Comparison of ENCODE assay signal across 33 cellular contexts in the genomic region with DNA sequence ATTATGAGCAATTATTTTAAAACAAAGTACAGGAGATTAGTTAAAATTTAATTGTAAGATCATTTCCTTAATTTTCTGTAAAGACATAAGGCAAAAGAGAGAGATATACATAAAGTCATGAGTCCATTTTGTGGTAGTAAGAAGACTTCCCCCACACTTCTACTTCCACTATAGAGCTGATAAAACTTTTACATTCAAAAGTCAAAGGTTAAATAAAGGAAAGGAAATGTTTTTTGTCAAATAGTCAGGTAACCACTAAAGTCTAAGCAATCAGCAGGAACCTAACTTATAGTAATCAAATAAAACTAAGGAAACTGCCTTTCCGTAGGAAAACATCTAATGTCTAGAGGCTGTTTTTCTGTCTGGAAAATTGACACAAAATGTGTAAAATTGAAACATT.
"Had no signal": no experiment of that assay in that cellular context is flagged by ENCODE, and none has a peak within 500 bp of the region (broad histone marks: within the 10 kb centered on the region; RNA-seq: fewer than 3 reads in every experiment).

No MANE protein-coding gene starts in this region.

- H3K9me3 ChIP-seq: adrenal gland, body of pancreas, colonic mucosa, esophagus muscularis mucosa, mucosa of descending colon, neutrophil, ovary, psoas muscle, sigmoid colon, thyroid gland, upper lobe of left lung, vagina had no signal

- H3K4me1 ChIP-seq: foreskin keratinocyte, sigmoid colon, thyroid gland, vagina had no signal

- H3K4me3 ChIP-seq: adrenal gland, body of pancreas, cardiac muscle cell, colonic mucosa, dorsolateral prefrontal cortex, esophagus muscularis mucosa, mucosa of descending colon, ovary, psoas muscle, sigmoid colon, thyroid gland, upper lobe of left lung, vagina had no signal

- H3K27ac Mint-ChIP-seq: activated naive CD4-positive, alpha-beta T cell treated with anti-CD3 and anti-CD28 coated beads for 36 hours; activated naive CD8-positive, alpha-beta T cell treated with anti-CD3 and anti-CD28 coated beads for 36 hours; stimulated activated memory B cell treated with anti-CD40 and anti-IgM and Interleukin-4, amounts not matched to agents 10 μg/mL and 1 μg/mL and 100 μg/mL, for 72 hours; stimulated activated naive CD8-positive, alpha-beta T cell treated with anti-CD3 and anti-CD28 coated beads, Interleukin-15, amount 100 ng/mL, for 72 hours had no signal

- H3K27me3 Mint-ChIP-seq: activated naive CD8-positive, alpha-beta T cell treated with anti-CD3 and anti-CD28 coated beads for 36 hours; natural killer cell treated with Interleukin-12 subunit alpha and Interleukin-12 subunit beta and Interleukin-15 and Interleukin-18, amount 100 ng/mL, for 72 hours; stimulated activated memory B cell treated with anti-CD40 and anti-IgM and Interleukin-4, amounts not matched to agents 10 μg/mL and 1 μg/mL and 100 μg/mL, for 72 hours; stimulated activated naive CD8-positive, alpha-beta T cell treated with anti-CD3 and anti-CD28 coated beads, Interleukin-15, amount 100 ng/mL, for 72 hours had no signal

- H3K36me3 Mint-ChIP-seq: activated naive CD8-positive, alpha-beta T cell treated with anti-CD3 and anti-CD28 coated beads for 36 hours; natural killer cell treated with Interleukin-12 subunit alpha and Interleukin-12 subunit beta and Interleukin-15 and Interleukin-18, amount 100 ng/mL, for 72 hours; stimulated activated memory B cell treated with anti-CD40 and anti-IgM and Interleukin-4, amounts not matched to agents 10 μg/mL and 1 μg/mL and 100 μg/mL, for 72 hours had no signal

- H3K36me3 ChIP-seq: adrenal gland, cardiac muscle cell, colonic mucosa, esophagus muscularis mucosa, neutrophil, ovary, sigmoid colon, thyroid gland, upper lobe of left lung, vagina, WERI-Rb-1 had no signal

- H3K27ac ChIP-seq: adrenal gland, body of pancreas, cardiac muscle cell, colonic mucosa, dorsolateral prefrontal cortex, esophagus muscularis mucosa, foreskin keratinocyte, neutrophil, ovary, psoas muscle, sigmoid colon, thyroid gland, upper lobe of left lung, vagina, WERI-Rb-1 had no signal

- ATAC-seq: activated CD4-positive, CD25-positive, alpha-beta regulatory T cell treated with anti-CD3 and anti-CD28 coated beads, Interleukin-2, amount 50 U/mL, for 24 hours; body of pancreas; foreskin keratinocyte; left ventricle myocardium superior; natural killer cell treated with Interleukin-12 subunit alpha and Interleukin-12 subunit beta and Interleukin-15 and Interleukin-18, amount 100 ng/mL, for 72 hours; psoas muscle; stimulated activated memory B cell treated with anti-CD40 and anti-IgM and Interleukin-4, amounts not matched to agents 10 μg/mL and 1 μg/mL and 100 μg/mL, for 72 hours; stimulated activated naive CD8-positive, alpha-beta T cell treated with anti-CD3 and anti-CD28 coated beads, Interleukin-15, amount 100 ng/mL, for 72 hours had no signal

- DNase-seq: activated CD4-positive, alpha-beta T cell treated with anti-CD3 and anti-CD28 coated beads for 48 hours; activated CD4-positive, alpha-beta T cell treated with anti-CD3 and anti-CD28 coated beads, Interleukin-2, amount 50 U/mL, for 48 hours; activated CD8-positive, alpha-beta memory T cell treated with anti-CD3 and anti-CD28 coated beads for 24 hours; activated effector memory CD4-positive, alpha-beta T cell treated with Interleukin-2 at 50 U/mL for 16 hours; activated naive CD4-positive, alpha-beta T cell treated with anti-CD3 and anti-CD28 coated beads for 36 hours; activated naive CD8-positive, alpha-beta T cell treated with anti-CD3 and anti-CD28 coated beads for 36 hours; adrenal gland; aorta; body of pancreas; cerebellar nuclear complex; colonic mucosa; dorsolateral prefrontal cortex; effector memory CD4-positive, alpha-beta T cell; foreskin keratinocyte; left ventricle myocardium superior; mucosa of descending colon; ovary; psoas muscle; sigmoid colon; stimulated activated CD4-positive, alpha-beta T cell treated with anti-CD3 and anti-CD28 coated beads, Interleukin-1b, Interleukin-23, amount 100 ng/mL, for 48 hours; stimulated activated CD4-positive, alpha-beta T cell treated with anti-CD3 and anti-CD28 coated beads, Interleukin-4, amount 100 ng/mL, for 4 hours; stimulated activated CD8-positive, alpha-beta memory T cell treated with anti-CD3 and anti-CD28 coated beads, Interleukin-4, amount 100 ng/mL, for 48 hours; stimulated activated naive CD8-positive, alpha-beta T cell treated with anti-CD3 and anti-CD28 coated beads, Interleukin-15, amount 100 ng/mL, for 72 hours; thyroid gland; upper lobe of left lung; WERI-Rb-1 had no signal

- H3K9me3 Mint-ChIP-seq: activated naive CD4-positive, alpha-beta T cell treated with anti-CD3 and anti-CD28 coated beads for 36 hours; activated naive CD8-positive, alpha-beta T cell treated with anti-CD3 and anti-CD28 coated beads for 36 hours; natural killer cell treated with Interleukin-12 subunit alpha and Interleukin-12 subunit beta and Interleukin-15 and Interleukin-18, amount 100 ng/mL, for 72 hours; stimulated activated memory B cell treated with anti-CD40 and anti-IgM and Interleukin-4, amounts not matched to agents 10 μg/mL and 1 μg/mL and 100 μg/mL, for 72 hours; stimulated activated naive CD8-positive, alpha-beta T cell treated with anti-CD3 and anti-CD28 coated beads, Interleukin-15, amount 100 ng/mL, for 72 hours had no signal

- H3K4me3 Mint-ChIP-seq: activated naive CD4-positive, alpha-beta T cell treated with anti-CD3 and anti-CD28 coated beads for 36 hours; activated naive CD8-positive, alpha-beta T cell treated with anti-CD3 and anti-CD28 coated beads for 36 hours; natural killer cell treated with Interleukin-12 subunit alpha and Interleukin-12 subunit beta and Interleukin-15 and Interleukin-18, amount 100 ng/mL, for 72 hours; stimulated activated memory B cell treated with anti-CD40 and anti-IgM and Interleukin-4, amounts not matched to agents 10 μg/mL and 1 μg/mL and 100 μg/mL, for 72 hours; stimulated activated naive CD8-positive, alpha-beta T cell treated with anti-CD3 and anti-CD28 coated beads, Interleukin-15, amount 100 ng/mL, for 72 hours had no signal

- H3K27me3 ChIP-seq: adrenal gland, body of pancreas, cardiac muscle cell, colonic mucosa, dorsolateral prefrontal cortex, esophagus muscularis mucosa, foreskin keratinocyte, neutrophil, ovary, sigmoid colon, thyroid gland, upper lobe of left lung, vagina had no signal
